ENCODE assay signal across 2 cellular contexts in the genomic region with DNA sequence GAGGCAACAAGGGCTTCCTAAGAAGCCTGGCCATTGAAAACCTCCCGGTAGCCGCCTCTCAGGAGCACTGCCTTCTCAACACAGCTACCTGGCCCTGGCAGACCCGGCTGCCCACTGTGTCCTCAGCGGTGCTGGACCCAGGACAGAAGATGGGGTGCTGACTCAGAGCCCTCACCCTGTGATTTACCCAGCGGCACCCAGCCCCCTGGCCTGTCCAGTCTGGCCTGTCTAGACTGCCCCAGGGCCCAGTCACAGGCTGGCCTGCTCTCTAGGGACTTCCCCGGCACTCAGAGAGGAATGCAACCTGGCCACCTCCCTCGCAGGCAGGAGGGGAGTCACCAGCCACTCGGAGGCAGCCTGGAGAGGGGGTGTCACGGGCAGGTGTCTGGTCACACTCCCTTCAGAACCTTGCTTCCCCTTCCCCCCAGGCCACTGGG.
A peak's percentile ranks its signal among the peaks of the same experiment; 100 is the strongest.
TF ChIP-seq lines count a peak whose summit lies in the region.

No MANE protein-coding gene starts in this region.

TF ChIP-seq in Ishikawa, 13 proteins besides CTCF, POLR2A, EP300 and RAD21:
- TF ChIP-seq YY1 (IDR thresholded peaks at IDR 0.05; ENCODE audit: low read depth) (0 out of 2 replicates have a peak, but pooled peaks have one; percentile 14), TAF1 (IDR thresholded peaks at IDR 0.05; ENCODE audit: low read depth) (0 out of 2 replicates have a peak, but pooled peaks have one; percentile 30), CEBPB (IDR thresholded peaks at IDR 0.05) (no peak), NFIC (IDR thresholded peaks at IDR 0.05) (peak; percentile 72), ZBTB7A (IDR thresholded peaks at IDR 0.05; ENCODE audit: low read depth) (peak; percentile 65), TCF12 (IDR thresholded peaks at IDR 0.05; ENCODE audit: low read depth) (peak; percentile 90), TEAD4 (IDR thresholded peaks at IDR 0.05) (peak; percentile 93)
- TF ChIP-seq, protein P1, sequence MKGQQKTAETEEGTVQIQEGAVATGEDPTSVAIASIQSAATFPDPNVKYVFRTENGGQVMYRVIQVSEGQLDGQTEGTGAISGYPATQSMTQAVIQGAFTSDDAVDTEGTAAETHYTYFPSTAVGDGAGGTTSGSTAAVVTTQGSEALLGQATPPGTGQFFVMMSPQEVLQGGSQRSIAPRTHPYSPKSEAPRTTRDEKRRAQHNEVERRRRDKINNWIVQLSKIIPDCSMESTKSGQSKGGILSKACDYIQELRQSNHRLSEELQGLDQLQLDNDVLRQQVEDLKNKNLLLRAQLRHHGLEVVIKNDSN (IDR thresholded peaks at IDR 0.05) = no peak
- TF ChIP-seq, protein P2, sequence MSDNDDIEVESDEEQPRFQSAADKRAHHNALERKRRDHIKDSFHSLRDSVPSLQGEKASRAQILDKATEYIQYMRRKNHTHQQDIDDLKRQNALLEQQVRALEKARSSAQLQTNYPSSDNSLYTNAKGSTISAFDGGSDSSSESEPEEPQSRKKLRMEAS (IDR thresholded peaks at IDR 0.05) = peak; percentile 46; the same call in 1 of the 2 replicates
TF ChIP-seq in Ishikawa: peak in this region for 7.

TF ChIP-seq in H1, 55 proteins besides CTCF, POLR2A, EP300 and RAD21:
- TF ChIP-seq TEAD4 (IDR thresholded peaks at IDR 0.05; ENCODE audit: low read depth, low read length) (0 out of 2 replicates have a peak, but pooled peaks have one; percentile 8), CHD1 (IDR thresholded peaks at IDR 0.05; ENCODE audit: low read depth, low read length) (no peak), YY1 (IDR thresholded peaks at IDR 0.05; ENCODE audit: low read depth, low read length) (no peak), TAF1 (IDR thresholded peaks at IDR 0.05; ENCODE audit: low read depth, low read length) (no peak), NANOG (IDR thresholded peaks at IDR 0.05; ENCODE audit: insufficient read depth, low read depth, low read length, poor library complexity, severe bottlenecking) (no peak), SIX5 (IDR thresholded peaks at IDR 0.05; ENCODE audit: low read depth, low read length) (no peak)
- TF ChIP-seq, protein P3, sequence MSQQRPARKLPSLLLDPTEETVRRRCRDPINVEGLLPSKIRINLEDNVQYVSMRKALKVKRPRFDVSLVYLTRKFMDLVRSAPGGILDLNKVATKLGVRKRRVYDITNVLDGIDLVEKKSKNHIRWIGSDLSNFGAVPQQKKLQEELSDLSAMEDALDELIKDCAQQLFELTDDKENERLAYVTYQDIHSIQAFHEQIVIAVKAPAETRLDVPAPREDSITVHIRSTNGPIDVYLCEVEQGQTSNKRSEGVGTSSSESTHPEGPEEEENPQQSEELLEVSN (IDR thresholded peaks at IDR 0.05) = no peak
TF ChIP-seq in H1: peak in this region for 1.
